Comparison of ENCODE assay signal across 35 cellular contexts in genomic region chr9:7854763-7855162, GRCh38.
"Had no signal": no experiment of that assay in that cellular context is flagged by ENCODE, and none has a peak within 500 bp of the region (broad histone marks: within the 10 kb centered on the region; RNA-seq: fewer than 3 reads in every experiment).

No MANE protein-coding gene starts in this region.

- H3K27me3 ChIP-seq: MG63 had no signal

- H3K9me3 ChIP-seq: MG63 had no signal

- H3K4me3 ChIP-seq: MG63 had no signal

- H3K27ac ChIP-seq: KMS-11 had no signal

- H3K4me2 ChIP-seq: KMS-11 had no signal

- DNase-seq: Karpas-422, Kasumi-1, KBM-7, KG1, MG63, MM.1S, MV-4-11, NCI-H1048, NCI-H1092, NCI-H1092 treated with DMSO at 0.1 percent for 48 hours, NCI-H1105, NCI-H1105 treated with DMSO at 0.1 percent for 48 hours, NCI-H1417, NCI-H1417 treated with DMSO at 0.1 percent for 48 hours, NCI-H1436, NCI-H1436 treated with DMSO at 0.1 percent for 48 hours, NCI-H146, NCI-H1694, NCI-H1694 treated with DMSO at 0.1 percent for 48 hours, NCI-H187, NCI-H187 treated with DMSO at 0.1 percent for 48 hours, NCI-H1930, NCI-H2029, NCI-H2029 treated with DMSO at 0.1 percent for 48 hours, NCI-H2081, NCI-H2081 treated with DMSO at 0.1 percent for 48 hours, NCI-H2107, NCI-H2171, NCI-H2171 treated with DMSO at 0.1 percent for 48 hours, NCI-H2227 treated with DMSO at 0.1 percent for 48 hours, NCI-H226, NCI-H345, NCI-H446, NCI-H446 treated with DMSO at 0.1 percent for 48 hours had no signal

- H3K36me3 ChIP-seq: MG63 had no signal

- H3K9ac ChIP-seq: KMS-11 had no signal
